8 cellular contexts compared by ENCODE assay signal in the genomic region with DNA sequence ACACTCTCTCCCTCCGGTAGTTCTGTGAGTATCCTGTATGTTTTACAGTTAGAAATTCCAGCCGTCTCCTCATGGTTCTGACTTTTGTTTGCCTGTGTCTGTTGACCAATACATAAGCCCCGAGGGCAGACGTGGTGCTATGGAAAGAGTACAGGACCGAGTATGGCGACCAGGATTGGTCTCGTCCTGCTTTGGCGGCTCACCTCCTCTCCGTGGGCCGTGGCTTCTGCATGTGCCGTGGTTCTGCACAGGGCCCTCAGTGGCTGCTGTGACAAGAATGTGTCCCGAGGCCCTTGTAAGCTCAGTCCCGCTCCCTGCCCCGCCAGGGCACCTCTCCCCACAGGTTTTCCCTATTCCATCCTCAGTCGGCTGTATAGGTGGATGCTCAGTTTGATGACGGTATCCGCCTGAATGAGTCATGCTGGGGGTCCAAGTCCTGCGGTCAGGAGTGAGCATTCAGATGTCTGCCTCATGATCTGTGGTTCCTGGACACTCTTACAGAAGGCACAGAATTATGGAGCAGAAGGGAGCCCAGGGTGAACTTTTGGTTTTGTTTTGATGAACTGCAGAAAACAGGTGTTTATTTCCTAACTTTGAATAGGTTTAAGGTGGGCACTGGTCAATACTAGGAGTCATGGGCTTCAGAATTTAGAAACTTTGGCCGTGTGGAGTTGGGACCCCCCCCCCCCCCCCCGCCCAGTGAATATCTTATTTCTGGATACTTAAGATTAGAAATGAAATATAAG. TPM values are rescaled to one million over a fixed set of nuclear protein-coding genes. Genes with fewer than 3 reads are reported as not detected.
A peak's percentile ranks its signal among the peaks of the same experiment; 100 is the strongest.
DNase-seq lines count a peak whose midpoint lies in the region; ATAC-seq, FAIRE-seq and TF ChIP-seq lines count a peak whose summit lies in the region.

No MANE protein-coding gene starts in this region.

- no peak for TF ChIP-seq CTCF in OCI-LY7 (conservative IDR thresholded peaks at IDR 0.05; ENCODE audit: low read length)
- TF ChIP-seq CTCF in H1 (IDR thresholded peaks at IDR 0.05; ENCODE audit: control extremely low read depth in 1 of 3, insufficient read depth in 1 of 3, low read depth in 1 of 3, low read length in 3 of 3) = no peak
- TF ChIP-seq CTCF in neural cell (IDR thresholded peaks at IDR 0.05; ENCODE audit: poor library complexity, severe bottlenecking) = no peak

- H4K91ac ChIP-seq in H1 (replicated peaks; ENCODE audit: insufficient read length, low read length) = no peak overlapping the region

- H3K9me3 ChIP-seq in OCI-LY7 (ENCODE audit: low read length) = no peaks in the 10 kb centered on the region
- H3K9me3 ChIP-seq in H1 (ENCODE audit: insufficient read depth in 2 of 2, low read depth in 1 of 2, low read length in 1 of 2) = no peaks in the 10 kb centered on the region
- H3K9me3 ChIP-seq in neural cell (ENCODE audit: low read length) = no peaks in the 10 kb centered on the region

- no peak overlapping the region for H2BK12ac ChIP-seq in H1 (ENCODE audit: low read depth, low read length)

- no peak overlapping the region for H3K56ac ChIP-seq in H1 (replicated peaks; ENCODE audit: insufficient read length, low read depth, low read length)

- BruUV-seq in OCI-LY7 (replicated peaks; lab: Mats Ljungman, UMichigan) = TSS peak; percentile 82

- H3K36me3 ChIP-seq in OCI-LY7 (ENCODE audit: insufficient read depth, low read length) = peaks cover 30% of the 10 kb centered on the region; the same call in 1 of the 2 replicates
- H3K36me3 ChIP-seq in H1 (ENCODE audit: control insufficient read depth in 2 of 4, insufficient read depth in 4 of 4, low read length in 3 of 4) = peaks cover 6 to 23% (median 16%) of the 10 kb centered on the region in 4 experiments; a peak in 5 of 8 replicates
- no peaks in the 10 kb centered on the region for H3K36me3 ChIP-seq in neural cell (ENCODE audit: insufficient read depth, low read length)

- H3K79me2 ChIP-seq in OCI-LY7 (ENCODE audit: insufficient read depth, low read depth, low read length) = peaks cover 24% of the 10 kb centered on the region
- peaks cover 17 to 39% of the 10 kb centered on the region in 2 experiments for H3K79me2 ChIP-seq in H1 (ENCODE audit: control insufficient read depth in 1 of 2, insufficient read depth in 2 of 2, low read length in 2 of 2)
- peaks cover 30% of the 10 kb centered on the region for H3K79me2 ChIP-seq in neural cell (replicated peaks; ENCODE audit: insufficient read depth, low read length)

- CTCF ChIA-PET in OCI-LY7 (lab: Charles Lee; ENCODE audit: unreplicated experiment) = no interaction called here
- CTCF ChIA-PET in H1 (lab: Charles Lee; ENCODE audit: partially characterized antibody) = interaction anchor here (1.2 to 11.0 kb wide), 4 partner anchors 8 to 49 kb away, joined by 4 to 63 read pairs (median 12); a partner anchor contains a TSS

- H3K27ac ChIP-seq in OCI-LY7 (ENCODE audit: low read depth, low read length, poor library complexity, severe bottlenecking) = no peak overlapping the region
- H3K27ac ChIP-seq in H1 (ENCODE audit: low read depth, low read length) = no peak overlapping the region
- H3K27ac ChIP-seq in neural cell (ENCODE audit: low read length) = no peak overlapping the region

- H3K23me2 ChIP-seq in H1 (ENCODE audit: low read depth, low read length) = peaks cover 2% of the 10 kb centered on the region; the same call in 1 of the 2 replicates

- intact Hi-C loops in OCI-LY7 (cut with micrococcal nuclease; ENCODE audit: unreplicated experiment) = loop anchor here (5.0 kb wide), 1 partner anchor 57 kb away; a partner anchor contains a TSS

- TF ChIP-seq EP300 in H1 (IDR thresholded peaks at IDR 0.05; ENCODE audit: borderline replicate concordance in 1 of 2, low read depth in 2 of 2, low read length in 2 of 2) (no peak), neural cell (conservative IDR thresholded peaks at IDR 0.05; ENCODE audit: poor library complexity, severe bottlenecking) (no peak)

- 74% methylated on average over 19 of the region's 20 CpGs; no CpG with 5 or more reads in 1 of the 2 experiments for WGBS in H1 (ENCODE audit: extremely low coverage in 1 of 2, insufficient coverage in 1 of 2, insufficient read length in 1 of 2, insufficient replicate concordance in 2 of 2, low coverage in 1 of 2, low lambda C conversion rate in 2 of 2, missing lambda C conversion rate in 1 of 2), 2 experiments

- H3K23ac ChIP-seq in H1 (ENCODE audit: insufficient read length) = no peak overlapping the region

- POLR2A ChIA-PET in OCI-LY7 (lab: Charles Lee) = no interaction called here
- POLR2A ChIA-PET in H1 (lab: Charles Lee; ENCODE audit: partially characterized antibody) = interaction anchor here (1.0 to 1.2 kb wide), 3 partner anchors 9 to 48 kb away, joined by 3 to 4 read pairs (median 4); no protein-coding TSS in a partner anchor

- H2BK5ac ChIP-seq in H1 (ENCODE audit: low read depth, low read length) = no peak overlapping the region; the same call in 1 of the 2 replicates

- FAIRE-seq in H1 (lab: Jason Lieb, UNC) = no peak

- ATAC-seq in GM18498 (IDR thresholded peaks at IDR 0.05; ENCODE audit: unreplicated experiment) (no peak), HG02884 (IDR thresholded peaks at IDR 0.05; ENCODE audit: unreplicated experiment) (no peak)

- H2AFZ ChIP-seq in OCI-LY7 (ENCODE audit: low read length) = no peak overlapping the region
- no peak overlapping the region for H2AFZ ChIP-seq in H1 (ENCODE audit: low read length)
- H2AFZ ChIP-seq in neural cell (ENCODE audit: low read depth, low read length) = no peak overlapping the region

- no peak overlapping the region; the same call in 1 of the 2 replicates for H4K8ac ChIP-seq in H1 (ENCODE audit: extremely low read depth, insufficient read depth, low read length)

- no peak for TF ChIP-seq POLR2A in H1 (IDR thresholded peaks at IDR 0.05; ENCODE audit: control extremely low read depth in 1 of 2, low read depth in 2 of 2, low read length in 2 of 2)

- H3K4me2 ChIP-seq in OCI-LY7 (ENCODE audit: low read length) (peak overlapping the region; percentile 90), H1 (ENCODE audit: insufficient read depth in 1 of 2, low read depth in 2 of 2, low read length in 2 of 2) (peak overlapping the region; percentile 69 to 83), neural cell (ENCODE audit: low read length) (peak overlapping the region; percentile 80)

- H3K4me3 ChIP-seq in OCI-LY7 (ENCODE audit: low read depth, low read length, poor library complexity, severe bottlenecking) (peak overlapping the region; percentile 100), H1 (ENCODE audit: extremely low read depth in 1 of 4, insufficient read depth in 2 of 4, low read depth in 3 of 4, low read length in 4 of 4) (peak overlapping the region; percentile 66 to 95 (median 87)), neural cell (ENCODE audit: low read length) (peak overlapping the region; percentile 91)

- H3K9ac ChIP-seq in H1 (replicated peaks in 1 of 4; ENCODE audit: extremely low read depth in 1 of 4, low read depth in 3 of 4, low read length in 3 of 4) = peak overlapping the region in 2 of 4 experiments; percentile 35 to 56; a peak in 3 of 7 replicates
- peak overlapping the region; percentile 76 for H3K9ac ChIP-seq in neural cell (ENCODE audit: low read length)

- H3F3A ChIP-seq in neural cell (ENCODE audit: insufficient read depth, low read length, poor library complexity, severe bottlenecking) = no peaks in the 10 kb centered on the region

- H3K4me1 ChIP-seq in OCI-LY7 (ENCODE audit: insufficient read depth, low read length, poor library complexity, severe bottlenecking) (peaks cover 17% of the 10 kb centered on the region), H1 (replicated peaks in 1 of 4; ENCODE audit: control insufficient read depth in 3 of 4, insufficient read depth in 4 of 4, low read length in 3 of 4) (peaks cover 0 to 7% (median 1%) of the 10 kb centered on the region in 4 experiments; a peak in 5 of 7 replicates)

- H3K79me1 ChIP-seq in H1 (ENCODE audit: low read depth, low read length) = peaks cover 12% of the 10 kb centered on the region

- H2BK15ac ChIP-seq in H1 (ENCODE audit: low read length) = no peak overlapping the region

- H4K20me1 ChIP-seq in OCI-LY7 (ENCODE audit: insufficient read depth, low read length) (peaks cover 10% of the 10 kb centered on the region; the same call in 1 of the 2 replicates), H1 (replicated peaks in 1 of 2; ENCODE audit: control insufficient read depth in 1 of 2, insufficient read depth in 2 of 2, low read length in 2 of 2) (peaks cover 18 to 33% of the 10 kb centered on the region in 2 experiments), neural cell (ENCODE audit: insufficient read depth) (no peaks in the 10 kb centered on the region)

- no peak overlapping the region for H3K14ac ChIP-seq in H1 (ENCODE audit: insufficient read length)

- H3K27me3 ChIP-seq in H1 (replicated peaks in 1 of 4; ENCODE audit: control insufficient read depth in 3 of 4, extremely low read depth in 1 of 4, insufficient read depth in 3 of 4, low read length in 3 of 4) (no peaks in the 10 kb centered on the region), neural cell (ENCODE audit: insufficient read depth, low read depth, low read length) (no peaks in the 10 kb centered on the region)

- H3K9me2 ChIP-seq in OCI-LY7 (ENCODE audit: insufficient read depth, low read length) (no peaks in the 10 kb centered on the region), neural cell (ENCODE audit: insufficient read depth, low read length) (no peaks in the 10 kb centered on the region)

- no peak overlapping the region for H2BK120ac ChIP-seq in H1 (replicated peaks; ENCODE audit: low read depth, low read length)

- no peak overlapping the region for H3K4ac ChIP-seq in H1 (replicated peaks; ENCODE audit: insufficient read length, low read depth, low read length)

- no peak overlapping the region for H4K5ac ChIP-seq in H1 (ENCODE audit: insufficient read length, low read depth, low read length)

- no peak overlapping the region; the same call in 1 of the 2 replicates for H2AK5ac ChIP-seq in H1 (ENCODE audit: low read depth, low read length)

- H3K18ac ChIP-seq in H1 (ENCODE audit: extremely low read depth, low read length) = no peak overlapping the region

- TF ChIP-seq RAD21 in H1 (IDR thresholded peaks at IDR 0.05 in 1 of 2, conservative IDR thresholded peaks at IDR 0.05 in 1 of 2; ENCODE audit: low read depth in 2 of 2, low read length in 2 of 2) = no peak
- no peak for TF ChIP-seq RAD21 in neural cell (conservative IDR thresholded peaks at IDR 0.05)

- H2BK20ac ChIP-seq in H1 (ENCODE audit: low read length) = no peak overlapping the region

- DNase-seq in GM04503 (ENCODE audit: low read depth) (peak; percentile 16), OCI-LY7 (ENCODE audit: low spot score) (no peak), H1 (ENCODE audit: low read depth in 1 of 2, low spot score in 2 of 2) (no peak), NCI-H1092 treated with DMSO at 0.1 percent for 48 hours (lab: John Stamatoyannopoulos, UW) (no peak), midbrain (lab: John Stamatoyannopoulos, UW) (no peak)

RNA-seq across cellular contexts. Expression of a gene that starts 1.2 kb away (rescaled TPM):
- total RNA-seq in OCI-LY7 (2014; rRNA removed; shearing (Covaris generic)) = 50.4 and 57.9 TPM in 2 replicates
- 105 and 116 TPM in 2 replicates for total RNA-seq in OCI-LY7 (2022)
- 93.0 and 100 TPM in 2 replicates for total RNA-seq in H1 (2021; fragmentation: NEBNext Ultra II Directional; extraction: Animal tissue kit (Norgen Biotek cat#: 25700))
- polyA plus RNA-seq in H1 (2011; rRNA removed) (93.7 and 136 TPM in 2 replicates), neural cell (70.2 and 82.0 TPM in 2 replicates)
- polyA plus RNA-seq in H1 (2011; cell fraction: cytosol; rRNA removed) = 110 TPM
- 723 TPM for polyA plus RNA-seq in H1 (2011; cell fraction: nucleus; rRNA removed)
- 84.2 to 119 TPM (median 111 TPM) in 4 replicates for polyA plus RNA-seq in H1 (2012, experiment 1 of 2)
- polyA plus RNA-seq in H1 (2012, experiment 2 of 2) = 65.8 TPM
- 59.7 TPM for polyA plus RNA-seq in H1 (2013, experiment 1 of 2)
- polyA plus RNA-seq in H1 (2013, experiment 2 of 2) = 49.0 TPM
- 37.5 and 49.1 TPM in 2 replicates for polyA minus RNA-seq in H1 (2011; rRNA and poly(A)+ RNA removed)
- polyA minus RNA-seq in H1 (2011; cell fraction: cytosol; rRNA and poly(A)+ RNA removed) = 44.3 TPM
- 123 TPM for polyA minus RNA-seq in H1 (2011; cell fraction: nucleus; rRNA and poly(A)+ RNA removed)
- polyA minus RNA-seq in neural cell = 40.6 and 47.7 TPM in 2 replicates

RNA-seq across cellular contexts. Expression of a gene that starts 19.2 kb away (rescaled TPM):
- total RNA-seq in OCI-LY7 (2014; rRNA removed; shearing (Covaris generic)) = not detected in 2 replicates
- total RNA-seq in OCI-LY7 (2022) = 0.09 and 0.15 TPM in 2 replicates
- 0.17 and 0.19 TPM in 2 replicates for total RNA-seq in H1 (2021; fragmentation: NEBNext Ultra II Directional; extraction: Animal tissue kit (Norgen Biotek cat#: 25700))
- polyA plus RNA-seq in H1 (2011; rRNA removed) = 0.21 and 0.61 TPM in 2 replicates
- polyA plus RNA-seq in H1 (2011; cell fraction: cytosol; rRNA removed) = 0.41 TPM
- polyA plus RNA-seq in H1 (2011; cell fraction: nucleus; rRNA removed) = 5.9 TPM
- polyA plus RNA-seq in H1 (2012, experiment 1 of 2) = 0.08 to 1.0 TPM (median 0.66 TPM) in 4 replicates
- 0.07 TPM for polyA plus RNA-seq in H1 (2012, experiment 2 of 2)
- 0.06 TPM for polyA plus RNA-seq in H1 (2013, experiment 1 of 2)
- polyA plus RNA-seq in H1 (2013, experiment 2 of 2) = 0.06 TPM
- 0.07 and 0.09 TPM in 2 replicates for polyA minus RNA-seq in H1 (2011; rRNA and poly(A)+ RNA removed)
- polyA minus RNA-seq in H1 (2011; cell fraction: cytosol; rRNA and poly(A)+ RNA removed) = 0.37 TPM
- 1.9 TPM for polyA minus RNA-seq in H1 (2011; cell fraction: nucleus; rRNA and poly(A)+ RNA removed)
- 0.46 and 1.1 TPM in 2 replicates for polyA plus RNA-seq in neural cell
- not detected in 2 replicates for polyA minus RNA-seq in neural cell

RNA-seq across cellular contexts. Expression of a gene that starts 19.5 kb away (rescaled TPM):
- total RNA-seq in OCI-LY7 (2014; rRNA removed; shearing (Covaris generic)) = not detected in 2 replicates
- not detected in 2 replicates for total RNA-seq in OCI-LY7 (2022)
- total RNA-seq in H1 (2021; fragmentation: NEBNext Ultra II Directional; extraction: Animal tissue kit (Norgen Biotek cat#: 25700)) = 6.6 and 6.9 TPM in 2 replicates
- polyA plus RNA-seq in H1 (2011; rRNA removed) = 17.0 and 21.9 TPM in 2 replicates
- 13.2 TPM for polyA plus RNA-seq in H1 (2011; cell fraction: cytosol; rRNA removed)
- 27.5 TPM for polyA plus RNA-seq in H1 (2011; cell fraction: nucleus; rRNA removed)
- 4.5 to 10.2 TPM (median 8.1 TPM) in 4 replicates for polyA plus RNA-seq in H1 (2012, experiment 1 of 2)
- 6.7 TPM for polyA plus RNA-seq in H1 (2012, experiment 2 of 2)
- 8.1 TPM for polyA plus RNA-seq in H1 (2013, experiment 1 of 2)
- 5.9 TPM for polyA plus RNA-seq in H1 (2013, experiment 2 of 2)
- polyA minus RNA-seq in H1 (2011; rRNA and poly(A)+ RNA removed) = 5.3 and 5.5 TPM in 2 replicates
- polyA minus RNA-seq in H1 (2011; cell fraction: cytosol; rRNA and poly(A)+ RNA removed) = 4.3 TPM
- polyA minus RNA-seq in H1 (2011; cell fraction: nucleus; rRNA and poly(A)+ RNA removed) = 7.0 TPM
- 11.2 and 18.7 TPM in 2 replicates for polyA plus RNA-seq in neural cell
- 5.4 TPM in 2 replicates for polyA minus RNA-seq in neural cell

RNA-seq across cellular contexts. Expression of a gene that starts 38.1 kb away (rescaled TPM):
- total RNA-seq in OCI-LY7 (2014; rRNA removed; shearing (Covaris generic)) = not detected in 2 replicates
- 0.39 and 0.42 TPM in 2 replicates for total RNA-seq in OCI-LY7 (2022)
- 0.41 TPM in 1 of 2 replicates, not detected in the other for total RNA-seq in H1 (2021; fragmentation: NEBNext Ultra II Directional; extraction: Animal tissue kit (Norgen Biotek cat#: 25700))
- polyA plus RNA-seq in H1 (2011; rRNA removed) (0.11 and 0.16 TPM in 2 replicates), neural cell (not detected in 2 replicates)
- polyA plus RNA-seq in H1 (2011; cell fraction: cytosol; rRNA removed) = 0.16 TPM
- polyA plus RNA-seq in H1 (2011; cell fraction: nucleus; rRNA removed) = 0.77 TPM
- polyA plus RNA-seq in H1 (2012, experiment 1 of 2) = 0.19 TPM in 1 of 4 replicates, not detected in the others
- not detected for polyA plus RNA-seq in H1 (2012, experiment 2 of 2)
- polyA plus RNA-seq in H1 (2013, experiment 1 of 2) = 0.06 TPM
- polyA plus RNA-seq in H1 (2013, experiment 2 of 2) = 0.06 TPM
- not detected in 2 replicates for polyA minus RNA-seq in H1 (2011; rRNA and poly(A)+ RNA removed)
- polyA minus RNA-seq in H1 (2011; cell fraction: cytosol; rRNA and poly(A)+ RNA removed) = not detected
- not detected for polyA minus RNA-seq in H1 (2011; cell fraction: nucleus; rRNA and poly(A)+ RNA removed)
- not detected in 2 replicates for polyA minus RNA-seq in neural cell

RNA-seq across cellular contexts. Expression of a gene that starts 57.9 kb away (rescaled TPM):
- 26.7 and 31.3 TPM in 2 replicates for total RNA-seq in OCI-LY7 (2014; rRNA removed; shearing (Covaris generic))
- 42.3 and 42.7 TPM in 2 replicates for total RNA-seq in OCI-LY7 (2022)
- 66.0 and 66.1 TPM in 2 replicates for total RNA-seq in H1 (2021; fragmentation: NEBNext Ultra II Directional; extraction: Animal tissue kit (Norgen Biotek cat#: 25700))
- polyA plus RNA-seq in H1 (2011; rRNA removed) = 32.8 and 38.3 TPM in 2 replicates
- 41.4 TPM for polyA plus RNA-seq in H1 (2011; cell fraction: cytosol; rRNA removed)
- 41.1 TPM for polyA plus RNA-seq in H1 (2011; cell fraction: nucleus; rRNA removed)
- 46.9 to 54.7 TPM (median 49.9 TPM) in 4 replicates for polyA plus RNA-seq in H1 (2012, experiment 1 of 2)
- 35.5 TPM for polyA plus RNA-seq in H1 (2012, experiment 2 of 2)
- 44.4 TPM for polyA plus RNA-seq in H1 (2013, experiment 1 of 2)
- polyA plus RNA-seq in H1 (2013, experiment 2 of 2) = 44.2 TPM
- 42.5 and 44.7 TPM in 2 replicates for polyA minus RNA-seq in H1 (2011; rRNA and poly(A)+ RNA removed)
- 40.8 TPM for polyA minus RNA-seq in H1 (2011; cell fraction: cytosol; rRNA and poly(A)+ RNA removed)
- 22.0 TPM for polyA minus RNA-seq in H1 (2011; cell fraction: nucleus; rRNA and poly(A)+ RNA removed)
- 36.9 and 38.2 TPM in 2 replicates for polyA plus RNA-seq in neural cell
- 30.9 and 33.9 TPM in 2 replicates for polyA minus RNA-seq in neural cell
